Comparison of ENCODE assay signal across 10 cellular contexts in genomic region chr16:19879241-19879792, GRCh38. TPM values are rescaled to one million over a fixed set of nuclear protein-coding genes. Genes with fewer than 3 reads are reported as not detected.
A peak's percentile ranks its signal among the peaks of the same experiment; 100 is the strongest.
DNase-seq lines count a peak whose midpoint lies in the region; ATAC-seq and TF ChIP-seq lines count a peak whose summit lies in the region.
"Had no signal": no experiment of that assay in that cellular context is flagged by ENCODE, and none has a peak within 500 bp of the region (broad histone marks: within the 10 kb centered on the region; RNA-seq: fewer than 3 reads in every experiment).

No MANE protein-coding gene starts in this region.

- peak; percentile 79 for DNase-seq in DMS53 (lab: John Stamatoyannopoulos, UW)
- DNase-seq in NCI-H1694 treated with DMSO at 0.1 percent for 48 hours (lab: John Stamatoyannopoulos, UW) = peak; percentile 74
- peak; percentile 85 for DNase-seq in astrocyte of the hippocampus (ENCODE audit: low read depth, low spot score)
- DNase-seq in mesothelial cell of epicardium (ENCODE audit: low spot score in 2 of 2, unreplicated experiment in 2 of 2) = peak in 1 of 2 experiments; percentile 66
- no peak for DNase-seq in activated CD4-positive, alpha-beta T cell treated with anti-CD3 and anti-CD28 coated beads for 4 hours
- DNase-seq in GM13977 (ENCODE audit: low spot score) = no peak
- DNase-seq in activated CD8-positive, alpha-beta memory T cell treated with anti-CD3 and anti-CD28 coated beads, Interleukin-2, amount 10 ng/mL, durations not matched to agents 7 days and 5 days = no peak
- DNase-seq: CD8-positive, alpha-beta memory T cell had no signal

- no peak for TF ChIP-seq CTCF in mesothelial cell of epicardium (IDR thresholded peaks at IDR 0.05; ENCODE audit: unreplicated experiment)
- no peak for TF ChIP-seq CTCF in GM13977 (IDR thresholded peaks at IDR 0.05; ENCODE audit: extremely low read depth, insufficient read depth, missing control alignments)

- H3K36me3 Mint-ChIP-seq in mesothelial cell of epicardium = peaks cover 3% of the 10 kb centered on the region
- no peaks in the 10 kb centered on the region for H3K36me3 Mint-ChIP-seq in activated CD8-positive, alpha-beta memory T cell treated with anti-CD3 and anti-CD28 coated beads, Interleukin-2, amount 10 ng/mL, durations not matched to agents 7 days and 5 days
- H3K36me3 Mint-ChIP-seq: CD8-positive, alpha-beta memory T cell had no signal

- CTCF ChIA-PET in activated CD8-positive, alpha-beta memory T cell treated with anti-CD3 and anti-CD28 coated beads, Interleukin-2, amount 10 ng/mL, durations not matched to agents 7 days and 5 days (lab: Charles Lee) = interaction anchor here (1.1 kb wide), 1 partner anchor 316 kb away, joined by 3 read pairs; no protein-coding TSS in a partner anchor

- peak overlapping the region; percentile 89 for H3K27ac Mint-ChIP-seq in mesothelial cell of epicardium
- H3K27ac Mint-ChIP-seq in activated CD8-positive, alpha-beta memory T cell treated with anti-CD3 and anti-CD28 coated beads, Interleukin-2, amount 10 ng/mL, durations not matched to agents 7 days and 5 days = no peak overlapping the region
- H3K27ac Mint-ChIP-seq: CD8-positive, alpha-beta memory T cell had no signal

- no peak overlapping the region for H3K4me3 Mint-ChIP-seq in mesothelial cell of epicardium
- no peak overlapping the region for H3K4me3 Mint-ChIP-seq in activated CD8-positive, alpha-beta memory T cell treated with anti-CD3 and anti-CD28 coated beads, Interleukin-2, amount 10 ng/mL, durations not matched to agents 7 days and 5 days
- H3K4me3 Mint-ChIP-seq: CD8-positive, alpha-beta memory T cell had no signal

- no peaks in the 10 kb centered on the region for H3K9me3 Mint-ChIP-seq in mesothelial cell of epicardium
- no peaks in the 10 kb centered on the region for H3K9me3 Mint-ChIP-seq in activated CD8-positive, alpha-beta memory T cell treated with anti-CD3 and anti-CD28 coated beads, Interleukin-2, amount 10 ng/mL, durations not matched to agents 7 days and 5 days (ENCODE audit: low read depth)

- H3K27me3 Mint-ChIP-seq in mesothelial cell of epicardium (ENCODE audit: low read depth) = no peaks in the 10 kb centered on the region
- peaks cover 34% of the 10 kb centered on the region for H3K27me3 Mint-ChIP-seq in activated CD8-positive, alpha-beta memory T cell treated with anti-CD3 and anti-CD28 coated beads, Interleukin-2, amount 10 ng/mL, durations not matched to agents 7 days and 5 days

- H3K4me1 Mint-ChIP-seq in mesothelial cell of epicardium = peaks cover 23% of the 10 kb centered on the region
- H3K4me1 Mint-ChIP-seq in activated CD8-positive, alpha-beta memory T cell treated with anti-CD3 and anti-CD28 coated beads, Interleukin-2, amount 10 ng/mL, durations not matched to agents 7 days and 5 days = peaks cover 2% of the 10 kb centered on the region

- no peak for ATAC-seq in HG03196 (IDR thresholded peaks at IDR 0.05; ENCODE audit: unreplicated experiment)
- ATAC-seq in activated CD8-positive, alpha-beta memory T cell treated with anti-CD3 and anti-CD28 coated beads, Interleukin-2, amount 10 ng/mL, durations not matched to agents 7 days and 5 days = no peak

- in situ Hi-C loops in GM13977 (cut with MboI; ENCODE audit: low pct_unique_long_range_greater_than_20kb, low sequenced_read_pairs, unreplicated experiment) = no loop called here

RNA-seq across cellular contexts. Expression of gene GPRC5B, which starts 5.3 kb away (rescaled TPM):
- total RNA-seq in mesothelial cell of epicardium = 31.3 to 36.5 TPM (median 34.2 TPM) in 3 replicates
- total RNA-seq in activated CD8-positive, alpha-beta memory T cell treated with anti-CD3 and anti-CD28 coated beads, Interleukin-2, amount 10 ng/mL, durations not matched to agents 7 days and 5 days = not detected
- total RNA-seq: T-helper 2 cell treated with Interferon-gamma antibody and Interleukin-4, amounts not matched to agents 100 ng/mL and 5 ng/mL, for 36 hours had no signal

Comparison
In these comparisons a context has a peak if more than half of its experiments do, and no peak if none do; other contexts are left out.
1. DNase-seq: peak in DMS53 (single experiment), NCI-H1694 treated with DMSO at 0.1 percent for 48 hours (single experiment) and astrocyte of the hippocampus (single experiment); none in activated CD4-positive, alpha-beta T cell treated with anti-CD3 and anti-CD28 coated beads for 4 hours (0 of 2), GM13977 (single experiment) and activated CD8-positive, alpha-beta memory T cell treated with anti-CD3 and anti-CD28 coated beads, Interleukin-2, amount 10 ng/mL, durations not matched to agents 7 days and 5 days (single experiment).
2. RNA of gene GPRC5B, which starts 5.3 kb away (total RNA-seq): 31.3 to 36.5 TPM in mesothelial cell of epicardium; not detected in activated CD8-positive, alpha-beta memory T cell treated with anti-CD3 and anti-CD28 coated beads, Interleukin-2, amount 10 ng/mL, durations not matched to agents 7 days and 5 days; every median in the first group is over 10 times any median in the second.